ENCODE assay signal across 22 cellular contexts in genomic region chrX:132505116-132505515, GRCh38. TPM values are rescaled to one million over a fixed set of nuclear protein-coding genes. Genes with fewer than 3 reads are reported as not detected.
A peak's percentile ranks its signal among the peaks of the same experiment; 100 is the strongest.
DNase-seq lines count a peak whose midpoint lies in the region; ATAC-seq, FAIRE-seq and TF ChIP-seq lines count a peak whose summit lies in the region.
"Had no signal": no experiment of that assay in that cellular context is flagged by ENCODE, and none has a peak within 500 bp of the region (broad histone marks: within the 10 kb centered on the region; RNA-seq: fewer than 3 reads in every experiment).

No MANE protein-coding gene starts in this region.

- in situ Hi-C loops in transverse colon (cut with MboI; ENCODE audit: low pct_ligation_motif_present in 1 of 4, low pct_unique_long_range_greater_than_20kb in 1 of 4, low sequenced_read_pairs in 3 of 4), result no loop called here

- H3K4me1 ChIP-seq in transverse colon (no peaks in the 10 kb centered on the region), smooth muscle cell (ENCODE audit: low read depth) (no peaks in the 10 kb centered on the region)
- H3K4me1 ChIP-seq: BLaER1 treated with 17β-estradiol and CSF1 and Interleukin-3, amounts not matched to agents 10 nM and 100 nM; left lung; neural progenitor cell; tibial nerve had no signal

- peak; percentile 71 for FAIRE-seq in colon (lab: Jason Lieb, UNC)
- FAIRE-seq in urothelium cell line (lab: Jason Lieb, UNC), result no peak
- FAIRE-seq: D721Med had no signal

- DNase-seq in MG63 (peak; percentile 5), left colon (no peak), transverse colon (peak; percentile 16), smooth muscle cell (lab: John Stamatoyannopoulos, UW; ENCODE audit: unreplicated experiment) (no peak), urothelium cell line (ENCODE audit: low spot score) (no peak)
- DNase-seq: activated CD4-positive, alpha-beta T cell treated with anti-CD3 and anti-CD28 coated beads, Interleukin-2, amount 50 U/mL, for 4 hours; activated gamma-delta T cell treated with Interleukin-2 at 50 U/mL for 16 hours; amygdala; GOT3; left lung; NCI-H1436 treated with DMSO at 0.1 percent for 48 hours; NCI-H774; SJCRH30; stimulated activated naive B cell treated with anti-CD40 and anti-IgM and Interleukin-4, amounts not matched to agents 10 μg/mL and 1 μg/mL and 100 μg/mL, for 72 hours; T-helper 17 cell; WERI-Rb-1 had no signal

- H3F3A ChIP-seq in smooth muscle cell (ENCODE audit: low read depth), result no peaks in the 10 kb centered on the region

- no peak overlapping the region for H3K9ac ChIP-seq in smooth muscle cell (ENCODE audit: low read depth)
- H3K9ac ChIP-seq: BLaER1 treated with 17β-estradiol and CSF1 and Interleukin-3, amounts not matched to agents 10 nM and 100 nM; neural progenitor cell had no signal

- intact Hi-C loops in left colon (cut with DNase I, micrococcal nuclease), result no loop called here
- intact Hi-C loops in transverse colon (cut with DNase I; ENCODE audit: low total_unique reads), result no loop called here

- no peak overlapping the region for H2AFZ ChIP-seq in smooth muscle cell (ENCODE audit: low read depth)
- H2AFZ ChIP-seq: neural progenitor cell had no signal

- 43% methylated on average over 3 of the region's 3 CpGs; no CpG with 5 or more reads in 1 of the 2 donors for WGBS in transverse colon (ENCODE audit: low coverage in 1 of 2), 2 donors
- 77% methylated on average over 3 of the region's 3 CpGs for WGBS in smooth muscle cell (ENCODE audit: low lambda C conversion rate)

- H4K20me1 ChIP-seq in smooth muscle cell (ENCODE audit: low read depth), result no peaks in the 10 kb centered on the region
- H4K20me1 ChIP-seq: BLaER1 treated with 17β-estradiol and CSF1 and Interleukin-3, amounts not matched to agents 10 nM and 100 nM had no signal

- no peaks in the 10 kb centered on the region for H3K9me3 ChIP-seq in MG63
- no peaks in the 10 kb centered on the region for H3K9me3 ChIP-seq in transverse colon
- H3K9me3 ChIP-seq in smooth muscle cell (replicated peaks; ENCODE audit: low read depth), result no peaks in the 10 kb centered on the region
- H3K9me3 ChIP-seq: left lung, SJCRH30, tibial nerve had no signal

- no peaks in the 10 kb centered on the region for H3K79me2 ChIP-seq in smooth muscle cell (ENCODE audit: low read depth)

- no peak for TF ChIP-seq POLR2A in transverse colon (IDR thresholded peaks at IDR 0.05)

- TF ChIP-seq EP300 in transverse colon (IDR thresholded peaks at IDR 0.05; ENCODE audit: low read depth), result no peak

- H3K27ac ChIP-seq in transverse colon (peak overlapping the region in 1 of 4 donors; percentile 33), smooth muscle cell (ENCODE audit: low read depth) (no peak overlapping the region)
- H3K27ac ChIP-seq: BLaER1 treated with 17β-estradiol and CSF1 and Interleukin-3, amounts not matched to agents 10 nM and 100 nM; left lung; neural progenitor cell; SJCRH30; tibial nerve; WERI-Rb-1 had no signal

- no peak overlapping the region for H3K4me3 ChIP-seq in MG63
- no peak overlapping the region for H3K4me3 ChIP-seq in transverse colon
- no peak overlapping the region for H3K4me3 ChIP-seq in smooth muscle cell
- H3K4me3 ChIP-seq: BLaER1 treated with 17β-estradiol and CSF1 and Interleukin-3, amounts not matched to agents 10 nM and 100 nM; left lung; neural progenitor cell; SJCRH30; tibial nerve had no signal

- H3K4me2 ChIP-seq in smooth muscle cell, result no peak overlapping the region
- H3K4me2 ChIP-seq: BLaER1 treated with 17β-estradiol and CSF1 and Interleukin-3, amounts not matched to agents 10 nM and 100 nM; neural progenitor cell had no signal

- no peaks in the 10 kb centered on the region for H3K27me3 ChIP-seq in MG63
- H3K27me3 ChIP-seq in transverse colon, result no peaks in the 10 kb centered on the region
- no peaks in the 10 kb centered on the region for H3K27me3 ChIP-seq in smooth muscle cell (ENCODE audit: low read depth)
- H3K27me3 ChIP-seq: neural progenitor cell, SJCRH30 had no signal

- peak in 3 of 5 experiments; percentile 14 to 26 (median 16) for TF ChIP-seq CTCF in transverse colon (IDR thresholded peaks at IDR 0.05)
- TF ChIP-seq CTCF in smooth muscle cell (IDR thresholded peaks at IDR 0.05; ENCODE audit: borderline replicate concordance, insufficient read depth, poor library complexity, severe bottlenecking), result no peak

- H3K36me3 ChIP-seq in MG63 (no peaks in the 10 kb centered on the region), transverse colon (no peaks in the 10 kb centered on the region), smooth muscle cell (ENCODE audit: low read depth) (no peaks in the 10 kb centered on the region)
- H3K36me3 ChIP-seq: BLaER1 treated with 17β-estradiol and CSF1 and Interleukin-3, amounts not matched to agents 10 nM and 100 nM; left lung; neural progenitor cell; SJCRH30; tibial nerve; WERI-Rb-1 had no signal

- ATAC-seq in left colon, result peak; percentile 99
- no peak for ATAC-seq in HG02885 (IDR thresholded peaks at IDR 0.05; ENCODE audit: poor library complexity, unreplicated experiment)
- ATAC-seq: left lung; stimulated activated naive B cell treated with anti-CD40 and anti-IgM and Interleukin-4, amounts not matched to agents 10 μg/mL and 1 μg/mL and 100 μg/mL, for 72 hours; T-helper 17 cell had no signal

RNA-seq across cellular contexts. Expression of gene MBNL3, which starts 16.3 kb away (rescaled TPM):
- total RNA-seq in MG63 (2014; rRNA removed; shearing (Covaris generic); ENCODE audit: low replicate concordance), result 0.79 and 1.4 TPM in 2 replicates
- total RNA-seq in left colon (10 to 100 TPM; 40.2 to 46.2 TPM), transverse colon (10 to 100 TPM in 3 of 4 donors, 1 to 10 TPM in 1; 4.6 to 40.8 (median 34.3) TPM), smooth muscle cell (49.0 and 72.9 TPM in 2 replicates)
- polyA plus RNA-seq in smooth muscle cell, result 11.6 and 15.7 TPM in 2 replicates

Comparison
In these comparisons a context has a peak if more than half of its experiments do, and no peak if none do; other contexts are left out.
1. DNase-seq: peak in MG63 (single experiment) and transverse colon (single experiment); none in left colon (0 of 2), smooth muscle cell (single experiment) and urothelium cell line (single experiment).